In genomic region chr3:126629999-126630398, GRCh38 we compare ENCODE assay signal across 20 cellular contexts.
"Had no signal": no experiment of that assay in that cellular context is flagged by ENCODE, and none has a peak within 500 bp of the region (broad histone marks: within the 10 kb centered on the region; RNA-seq: fewer than 3 reads in every experiment).

No MANE protein-coding gene starts in this region.

- H3K4me1 Mint-ChIP-seq: activated CD4-positive, alpha-beta memory T cell treated with anti-CD3 and anti-CD28 coated beads, Interleukin-2, amount 10 ng/mL, durations not matched to agents 7 days and 5 days had no signal

- H3K9me3 Mint-ChIP-seq: activated CD4-positive, alpha-beta memory T cell treated with anti-CD3 and anti-CD28 coated beads, Interleukin-2, amount 10 ng/mL, durations not matched to agents 7 days and 5 days; activated T-cell treated with anti-CD3 and anti-CD28 coated beads, Interleukin-2, amount 50 U/mL, for 24 hours; brain; natural killer cell treated with Interleukin-12 subunit alpha and Interleukin-12 subunit beta and Interleukin-15 and Interleukin-18, amount 100 ng/mL, for 72 hours; stimulated activated naive CD8-positive, alpha-beta T cell treated with anti-CD3 and anti-CD28 coated beads, Interleukin-15, Interleukin-2, amounts not matched to agents 100 ng/mL and 50 ng/mL, for 24 hours; type B pancreatic cell had no signal

- H3K27ac ChIP-seq: psoas muscle, right lobe of liver, WERI-Rb-1 had no signal

- H3K27me3 ChIP-seq: right lobe of liver had no signal

- DNase-seq: activated CD4-positive, alpha-beta memory T cell treated with anti-CD3 and anti-CD28 coated beads, Interleukin-2, amount 10 ng/mL, durations not matched to agents 7 days and 5 days; activated effector memory CD4-positive, alpha-beta T cell treated with Interleukin-2 at 50 U/mL for 16 hours; activated T-cell treated with anti-CD3 and anti-CD28 coated beads, Interleukin-2, amount 50 U/mL, for 24 hours; amygdala; cortex of kidney; effector CD8-positive, alpha-beta T cell; foreskin fibroblast; kidney glomerular epithelial cell; left ventricle myocardium superior; mesenchymal stem cell; psoas muscle; right lobe of liver; T-helper 9 cell; WERI-Rb-1 had no signal

- H3K4me2 ChIP-seq: smooth muscle cell had no signal

- H3K27ac Mint-ChIP-seq: activated CD4-positive, alpha-beta memory T cell treated with anti-CD3 and anti-CD28 coated beads, Interleukin-2, amount 10 ng/mL, durations not matched to agents 7 days and 5 days; activated naive CD8-positive, alpha-beta T cell; activated T-cell treated with anti-CD3 and anti-CD28 coated beads, Interleukin-2, amount 50 U/mL, for 24 hours; natural killer cell treated with Interleukin-12 subunit alpha and Interleukin-12 subunit beta and Interleukin-15 and Interleukin-18, amount 100 ng/mL, for 72 hours; stimulated activated naive CD8-positive, alpha-beta T cell treated with anti-CD3 and anti-CD28 coated beads, Interleukin-15, Interleukin-2, amounts not matched to agents 100 ng/mL and 50 ng/mL, for 24 hours; type B pancreatic cell had no signal

- H3K36me3 Mint-ChIP-seq: natural killer cell treated with Interleukin-12 subunit alpha and Interleukin-12 subunit beta and Interleukin-15 and Interleukin-18, amount 100 ng/mL, for 72 hours had no signal

- H3K4me3 ChIP-seq: psoas muscle, right lobe of liver, smooth muscle cell had no signal

- H3K4me3 Mint-ChIP-seq: activated CD4-positive, alpha-beta memory T cell treated with anti-CD3 and anti-CD28 coated beads, Interleukin-2, amount 10 ng/mL, durations not matched to agents 7 days and 5 days; activated naive CD8-positive, alpha-beta T cell; activated T-cell treated with anti-CD3 and anti-CD28 coated beads, Interleukin-2, amount 50 U/mL, for 24 hours; brain; natural killer cell treated with Interleukin-12 subunit alpha and Interleukin-12 subunit beta and Interleukin-15 and Interleukin-18, amount 100 ng/mL, for 72 hours; stimulated activated naive CD8-positive, alpha-beta T cell treated with anti-CD3 and anti-CD28 coated beads, Interleukin-15, Interleukin-2, amounts not matched to agents 100 ng/mL and 50 ng/mL, for 24 hours; type B pancreatic cell had no signal

- H3K27me3 Mint-ChIP-seq: activated CD4-positive, alpha-beta memory T cell treated with anti-CD3 and anti-CD28 coated beads, Interleukin-2, amount 10 ng/mL, durations not matched to agents 7 days and 5 days; activated naive CD8-positive, alpha-beta T cell; activated T-cell treated with anti-CD3 and anti-CD28 coated beads, Interleukin-2, amount 50 U/mL, for 24 hours; brain; natural killer cell treated with Interleukin-12 subunit alpha and Interleukin-12 subunit beta and Interleukin-15 and Interleukin-18, amount 100 ng/mL, for 72 hours; stimulated activated naive CD8-positive, alpha-beta T cell treated with anti-CD3 and anti-CD28 coated beads, Interleukin-15, Interleukin-2, amounts not matched to agents 100 ng/mL and 50 ng/mL, for 24 hours; type B pancreatic cell had no signal

- H3K4me1 ChIP-seq: psoas muscle, right lobe of liver had no signal

- H3K9me3 ChIP-seq: psoas muscle, right lobe of liver had no signal
